In the genomic region with DNA sequence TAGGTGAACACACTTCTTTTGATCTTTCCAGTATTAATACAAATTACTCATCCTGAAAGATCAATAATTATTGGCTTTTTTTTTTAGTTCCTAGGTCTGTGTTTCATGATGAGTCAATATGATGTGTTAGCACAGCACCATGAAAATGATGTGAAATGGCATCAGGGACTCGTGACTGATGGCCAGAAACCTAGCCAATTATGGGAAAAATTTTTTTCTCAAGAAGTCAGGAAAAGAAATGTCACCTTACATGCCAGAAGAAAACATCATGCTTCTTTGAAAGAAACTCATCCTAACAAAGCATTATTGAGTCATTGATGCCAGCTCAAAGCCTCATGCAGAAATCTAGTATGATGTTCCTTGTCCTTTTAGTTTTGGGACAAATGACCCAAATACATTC, we compare ENCODE assay signal across 19 cellular contexts.
DNase-seq lines count a peak whose midpoint lies in the region; ATAC-seq and TF ChIP-seq lines count a peak whose summit lies in the region.
"Had no signal": no experiment of that assay in that cellular context is flagged by ENCODE, and none has a peak within 500 bp of the region (broad histone marks: within the 10 kb centered on the region; RNA-seq: fewer than 3 reads in every experiment).

No MANE protein-coding gene starts in this region.

- in situ Hi-C loops in mammary epithelial cell (cut with MboI; ENCODE audit: low sequenced_read_pairs in 2 of 2): no loop called here

- H3K4me3 Mint-ChIP-seq in activated naive CD8-positive, alpha-beta T cell treated with anti-CD3 and anti-CD28 coated beads for 36 hours: no peak overlapping the region
- peak overlapping the region; percentile 72 for H3K4me3 Mint-ChIP-seq in stimulated activated effector memory CD8-positive, alpha-beta T cell treated with anti-CD3 and anti-CD28 coated beads, Interleukin-12 subunit alpha, Interleukin-12 subunit beta, amount 100 ng/mL, for 72 hours
- H3K4me3 Mint-ChIP-seq: T-helper 2 cell treated with Interferon-gamma antibody and Interleukin-4, amounts not matched to agents 5 μg/mL and 100 μg/mL, for 36 hours had no signal

- WGBS in mammary epithelial cell (ENCODE audit: low coverage, missing lambda C conversion rate): 10% methylated on average over 1 of the region's 1 CpG

- H3K27me3 ChIP-seq in mammary epithelial cell (ENCODE audit: insufficient read depth, low read length): no peaks in the 10 kb centered on the region
- H3K27me3 ChIP-seq in breast epithelium: no peaks in the 10 kb centered on the region
- H3K27me3 ChIP-seq: ascending aorta, SJSA1, suprapubic skin had no signal

- peak overlapping the region; percentile 39 for H3K27ac Mint-ChIP-seq in activated naive CD8-positive, alpha-beta T cell treated with anti-CD3 and anti-CD28 coated beads for 36 hours
- H3K27ac Mint-ChIP-seq in stimulated activated effector memory CD8-positive, alpha-beta T cell treated with anti-CD3 and anti-CD28 coated beads, Interleukin-12 subunit alpha, Interleukin-12 subunit beta, amount 100 ng/mL, for 72 hours: peak overlapping the region; percentile 95
- H3K27ac Mint-ChIP-seq: T-helper 2 cell treated with Interferon-gamma antibody and Interleukin-4, amounts not matched to agents 5 μg/mL and 100 μg/mL, for 36 hours had no signal

- TF ChIP-seq CTCF in mammary epithelial cell (conservative IDR thresholded peaks at IDR 0.05 in 1 of 2, IDR thresholded peaks at IDR 0.05 in 1 of 2; ENCODE audit: extremely low read depth in 1 of 2, insufficient read depth in 1 of 2, low read depth in 1 of 2, low read length in 2 of 2) (no peak), breast epithelium (IDR thresholded peaks at IDR 0.05) (no peak)

- peak; percentile 33 for DNase-seq in mammary epithelial cell
- no peak for DNase-seq in breast epithelium (ENCODE audit: low spot score in 2 of 2)
- peak; percentile 39 for DNase-seq in HCEC 1CT
- no peak for DNase-seq in activated naive CD8-positive, alpha-beta T cell treated with anti-CD3 and anti-CD28 coated beads for 36 hours
- peak in 1 of 2 donors; percentile 49 for DNase-seq in stimulated activated effector memory CD8-positive, alpha-beta T cell treated with anti-CD3 and anti-CD28 coated beads, Interleukin-12 subunit alpha, Interleukin-12 subunit beta, amount 100 ng/mL, for 72 hours (ENCODE audit: low spot score in 2 of 2)
- DNase-seq in germinal center (ENCODE audit: low spot score): no peak
- DNase-seq: activated CD4-positive, CD25-positive, alpha-beta regulatory T cell treated with anti-CD3 and anti-CD28 coated beads, Interleukin-2, amount 50 U/mL, for 72 hours; activated T-cell treated with anti-CD3 and anti-CD28 coated beads, Interleukin-2, amount 50 U/mL, for 1 hour; foreskin melanocyte; left cardiac atrium; midbrain; NCI-H1092; NCI-H2107; NCI-H526 treated with DMSO at 0.1 percent for 48 hours had no signal

- no peaks in the 10 kb centered on the region for H3K79me2 ChIP-seq in mammary epithelial cell (ENCODE audit: insufficient read depth, low read length)

- H3K4me3 ChIP-seq in mammary epithelial cell (replicated peaks in 1 of 3; ENCODE audit: insufficient read depth in 1 of 3, low read depth in 2 of 3, low read length in 3 of 3) (no peak overlapping the region), breast epithelium (no peak overlapping the region)
- H3K4me3 ChIP-seq: ascending aorta, SJSA1, suprapubic skin had no signal

- H3K9me3 Mint-ChIP-seq in activated naive CD8-positive, alpha-beta T cell treated with anti-CD3 and anti-CD28 coated beads for 36 hours: peaks cover 11% of the 10 kb centered on the region
- peaks cover 4% of the 10 kb centered on the region for H3K9me3 Mint-ChIP-seq in stimulated activated effector memory CD8-positive, alpha-beta T cell treated with anti-CD3 and anti-CD28 coated beads, Interleukin-12 subunit alpha, Interleukin-12 subunit beta, amount 100 ng/mL, for 72 hours

- H3K27me3 Mint-ChIP-seq in activated naive CD8-positive, alpha-beta T cell treated with anti-CD3 and anti-CD28 coated beads for 36 hours: no peaks in the 10 kb centered on the region

- no peaks in the 10 kb centered on the region for H4K20me1 ChIP-seq in mammary epithelial cell (ENCODE audit: insufficient read depth, low read length)

- no peak overlapping the region for H2AFZ ChIP-seq in mammary epithelial cell (ENCODE audit: low read depth, low read length)

- H3K4me1 Mint-ChIP-seq in activated naive CD8-positive, alpha-beta T cell treated with anti-CD3 and anti-CD28 coated beads for 36 hours: peaks cover 66% of the 10 kb centered on the region
- H3K4me1 Mint-ChIP-seq in stimulated activated effector memory CD8-positive, alpha-beta T cell treated with anti-CD3 and anti-CD28 coated beads, Interleukin-12 subunit alpha, Interleukin-12 subunit beta, amount 100 ng/mL, for 72 hours: peaks cover 67% of the 10 kb centered on the region

- no peak overlapping the region for H3K4me2 ChIP-seq in mammary epithelial cell (ENCODE audit: insufficient read depth, low read depth, low read length)

- ATAC-seq in stimulated activated effector memory CD8-positive, alpha-beta T cell treated with anti-CD3 and anti-CD28 coated beads, Interleukin-12 subunit alpha, Interleukin-12 subunit beta, amount 100 ng/mL, for 72 hours: peak; percentile 2
- ATAC-seq in HG03457 (IDR thresholded peaks at IDR 0.05; ENCODE audit: unreplicated experiment): no peak
- ATAC-seq: left cardiac atrium had no signal

- BruUV-seq in mammary epithelial cell (replicated peaks; lab: Mats Ljungman, UMichigan): no TSS peak

- no peak for TF ChIP-seq POLR2A in breast epithelium (IDR thresholded peaks at IDR 0.05)

- H3K4me1 ChIP-seq in mammary epithelial cell (ENCODE audit: insufficient read depth, low read length) (peaks cover 14% of the 10 kb centered on the region), breast epithelium (no peaks in the 10 kb centered on the region)
- H3K4me1 ChIP-seq: ascending aorta, SJSA1 had no signal

- H3K36me3 Mint-ChIP-seq in activated naive CD8-positive, alpha-beta T cell treated with anti-CD3 and anti-CD28 coated beads for 36 hours: peaks cover 17% of the 10 kb centered on the region
- peaks cover 14% of the 10 kb centered on the region for H3K36me3 Mint-ChIP-seq in stimulated activated effector memory CD8-positive, alpha-beta T cell treated with anti-CD3 and anti-CD28 coated beads, Interleukin-12 subunit alpha, Interleukin-12 subunit beta, amount 100 ng/mL, for 72 hours

- CTCF ChIA-PET in mammary epithelial cell (lab: Charles Lee; ENCODE audit: low non-redundant PET): no interaction called here

- H3K27ac ChIP-seq in mammary epithelial cell (ENCODE audit: insufficient read depth, low read depth, low read length): no peak overlapping the region
- no peak overlapping the region for H3K27ac ChIP-seq in breast epithelium
- H3K27ac ChIP-seq: ascending aorta, SJSA1, suprapubic skin had no signal

- dilution Hi-C loops in mammary epithelial cell (cut with HindIII; ENCODE audit: low sequenced_read_pairs): loop anchor here (10.0 kb wide), 1 partner anchor 58 kb away; no protein-coding TSS in a partner anchor

- H3K36me3 ChIP-seq in mammary epithelial cell (ENCODE audit: insufficient read depth, low read length) (no peaks in the 10 kb centered on the region), breast epithelium (no peaks in the 10 kb centered on the region)
- H3K36me3 ChIP-seq: ascending aorta, SJSA1, suprapubic skin had no signal

- no peak overlapping the region for H3K9ac ChIP-seq in mammary epithelial cell (ENCODE audit: insufficient read depth, low read length)

- no peaks in the 10 kb centered on the region for H3K9me3 ChIP-seq in mammary epithelial cell (replicated peaks; ENCODE audit: insufficient read depth, low read length)
- no peaks in the 10 kb centered on the region for H3K9me3 ChIP-seq in breast epithelium
- H3K9me3 ChIP-seq: ascending aorta, SJSA1, suprapubic skin had no signal

- intact Hi-C loops in mammary epithelial cell (cut with micrococcal nuclease) (loop anchor here (10.0 kb wide), 1 partner anchor 472 kb away; the partner anchor contains the start of gene CBLB), breast epithelium (cut with DNase I; ENCODE audit: low total_unique reads) (no loop called here)

Comparison
In these comparisons a context has a peak if more than half of its experiments do, and no peak if none do; other contexts are left out.
1. DNase-seq: peak in mammary epithelial cell (single experiment) and HCEC 1CT (single experiment); none in breast epithelium (0 of 2), activated naive CD8-positive, alpha-beta T cell treated with anti-CD3 and anti-CD28 coated beads for 36 hours (single experiment) and germinal center (single experiment).